ENCODE assay signal across 29 cellular contexts in the genomic region with DNA sequence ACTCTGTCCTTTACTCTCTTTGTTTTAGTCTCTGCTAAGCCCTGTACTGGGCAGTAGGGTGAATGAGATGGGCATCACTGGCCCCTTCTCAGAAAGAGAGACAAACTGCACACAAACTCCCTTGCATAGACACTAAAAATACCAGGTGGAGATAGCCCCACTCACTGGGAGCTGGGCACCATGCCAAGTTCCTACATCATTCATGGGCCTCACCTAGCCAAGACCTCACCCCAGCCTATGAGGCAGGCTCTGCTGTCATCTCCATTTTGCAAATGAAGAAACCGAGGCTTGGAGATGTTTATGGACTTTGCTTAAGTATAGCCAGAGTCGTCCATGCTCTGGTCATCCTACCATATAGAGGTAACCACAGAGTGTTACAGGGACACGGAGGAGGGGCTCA.
A peak's percentile ranks its signal among the peaks of the same experiment; 100 is the strongest.
DNase-seq lines count a peak whose midpoint lies in the region; ATAC-seq and TF ChIP-seq lines count a peak whose summit lies in the region.
"Had no signal": no experiment of that assay in that cellular context is flagged by ENCODE, and none has a peak within 500 bp of the region (broad histone marks: within the 10 kb centered on the region; RNA-seq: fewer than 3 reads in every experiment).

No MANE protein-coding gene starts in this region.

- H3K23ac ChIP-seq in neuronal stem cell (ENCODE audit: low read depth, low read length, poor library complexity), result no peak overlapping the region

- H3K4ac ChIP-seq in neuronal stem cell (ENCODE audit: low read length), result no peak overlapping the region

- peaks cover 43% of the 10 kb centered on the region for H3K9me3 Mint-ChIP-seq in MCF 10A (ENCODE audit: unreplicated experiment)
- H3K9me3 Mint-ChIP-seq in activated CD4-positive, alpha-beta T cell treated with anti-CD3 and anti-CD28 coated beads for 36 hours (ENCODE audit: low read depth), result no peaks in the 10 kb centered on the region
- H3K9me3 Mint-ChIP-seq: activated naive CD8-positive, alpha-beta T cell treated with anti-CD3 and anti-CD28 coated beads, Interleukin-2, amount 50 U/mL, for 24 hours; CD4-positive, alpha-beta T cell; T-helper 1 cell treated with Interleukin-12 subunit alpha and Interleukin-12 subunit beta and Interleukin-4 antibody, amounts not matched to agents 30 μg/mL and 1 μg/mL, for 36 hours had no signal

- no peak overlapping the region for H3K4me2 ChIP-seq in mammary epithelial cell (ENCODE audit: insufficient read depth, low read depth, low read length)
- no peak overlapping the region for H3K4me2 ChIP-seq in neuronal stem cell (ENCODE audit: insufficient read depth, low read length, poor library complexity, severe bottlenecking)

- H4K20me1 ChIP-seq in mammary epithelial cell (ENCODE audit: insufficient read depth, low read length), result no peaks in the 10 kb centered on the region

- CTCF ChIA-PET in MCF 10A (lab: Yijun Ruan, JAX), result no interaction called here
- CTCF ChIA-PET in mammary epithelial cell (lab: Charles Lee; ENCODE audit: low non-redundant PET), result no interaction called here
- CTCF ChIA-PET in activated CD4-positive, alpha-beta T cell treated with anti-CD3 and anti-CD28 coated beads for 36 hours (lab: Charles Lee), result interaction anchor here (0.6 kb wide), 1 partner anchor 120 kb away, joined by 3 read pairs; no protein-coding TSS in a partner anchor

- H3K27me3 ChIP-seq in mammary epithelial cell (ENCODE audit: insufficient read depth, low read length), result no peaks in the 10 kb centered on the region
- H3K27me3 ChIP-seq in neuronal stem cell (ENCODE audit: control insufficient read depth in 3 of 3, insufficient read depth in 3 of 3, low read depth in 1 of 3, low read length in 3 of 3), result no peaks in the 10 kb centered on the region
- H3K27me3 ChIP-seq: foreskin keratinocyte, ovary had no signal

- peak overlapping the region; percentile 65 for H2BK15ac ChIP-seq in neuronal stem cell (ENCODE audit: low read length)

- H2AFZ ChIP-seq in mammary epithelial cell (ENCODE audit: low read depth, low read length) (no peak overlapping the region), neuronal stem cell (ENCODE audit: low read length) (no peak overlapping the region)
- H2AFZ ChIP-seq: GM23248 had no signal

- DNase-seq in MCF 10A (ENCODE audit: unreplicated experiment) (peak; percentile 20), mammary epithelial cell (no peak), NCI-H128 (lab: John Stamatoyannopoulos, UW; ENCODE audit: unreplicated experiment) (peak; percentile 2), SHP77 treated with DMSO at 0.1 percent for 48 hours (lab: John Stamatoyannopoulos, UW) (peak; percentile 10), neuronal stem cell (ENCODE audit: low spot score) (no peak)
- DNase-seq in stimulated activated naive CD4-positive, alpha-beta T cell treated with Interleukin-2 at 50 U/mL for 16 hours (lab: John Stamatoyannopoulos, UW), result no peak
- no peak for DNase-seq in activated CD4-positive, alpha-beta T cell treated with anti-CD3 and anti-CD28 coated beads for 36 hours
- DNase-seq: activated CD4-positive, alpha-beta T cell treated with anti-CD3 and anti-CD28 coated beads, Interleukin-2, amount 50 U/mL, for 4 hours; activated CD4-positive, CD25-positive, alpha-beta regulatory T cell; activated naive CD8-positive, alpha-beta T cell treated with anti-CD3 and anti-CD28 coated beads, Interleukin-2, amount 50 U/mL, for 24 hours; activated T-cell treated with anti-CD3 and anti-CD28 coated beads, Interleukin-2, amount 50 U/mL, for 48 hours; CD4-positive, alpha-beta T cell; EL; IMR-90; kidney glomerular epithelial cell; NCI-H187; NCI-H82 had no signal

- no peaks in the 10 kb centered on the region for H3K27me3 Mint-ChIP-seq in MCF 10A (ENCODE audit: insufficient read depth, unreplicated experiment)
- H3K27me3 Mint-ChIP-seq in activated CD4-positive, alpha-beta T cell treated with anti-CD3 and anti-CD28 coated beads for 36 hours, result no peaks in the 10 kb centered on the region
- H3K27me3 Mint-ChIP-seq: activated naive CD8-positive, alpha-beta T cell treated with anti-CD3 and anti-CD28 coated beads, Interleukin-2, amount 50 U/mL, for 24 hours; CD4-positive, alpha-beta T cell; central memory CD8-positive, alpha-beta T cell; stimulated activated naive CD8-positive, alpha-beta T cell treated with anti-CD3 and anti-CD28 coated beads, Interleukin-15, Interleukin-2, amounts not matched to agents 100 ng/mL and 50 ng/mL, for 24 hours had no signal

- no peak overlapping the region for H2BK120ac ChIP-seq in neuronal stem cell (ENCODE audit: low read depth, low read length)

- BruUV-seq in MCF 10A (replicated peaks; lab: Mats Ljungman, UMichigan), result no TSS peak
- BruUV-seq in mammary epithelial cell (replicated peaks; lab: Mats Ljungman, UMichigan), result no TSS peak

- H3K27ac Mint-ChIP-seq in MCF 10A (ENCODE audit: low read depth, unreplicated experiment), result no peak overlapping the region
- no peak overlapping the region for H3K27ac Mint-ChIP-seq in activated CD4-positive, alpha-beta T cell treated with anti-CD3 and anti-CD28 coated beads for 36 hours
- H3K27ac Mint-ChIP-seq: activated naive CD8-positive, alpha-beta T cell treated with anti-CD3 and anti-CD28 coated beads, Interleukin-2, amount 50 U/mL, for 24 hours; CD4-positive, alpha-beta T cell; stimulated activated naive CD8-positive, alpha-beta T cell treated with anti-CD3 and anti-CD28 coated beads, Interleukin-15, Interleukin-2, amounts not matched to agents 100 ng/mL and 50 ng/mL, for 24 hours; T-helper 1 cell treated with Interleukin-12 subunit alpha and Interleukin-12 subunit beta and Interleukin-4 antibody, amounts not matched to agents 30 μg/mL and 1 μg/mL, for 36 hours had no signal

- H3K4me1 Mint-ChIP-seq in MCF 10A (ENCODE audit: insufficient read depth, unreplicated experiment), result no peaks in the 10 kb centered on the region
- H3K4me1 Mint-ChIP-seq in activated CD4-positive, alpha-beta T cell treated with anti-CD3 and anti-CD28 coated beads for 36 hours, result no peaks in the 10 kb centered on the region
- H3K4me1 Mint-ChIP-seq: activated naive CD8-positive, alpha-beta T cell treated with anti-CD3 and anti-CD28 coated beads, Interleukin-2, amount 50 U/mL, for 24 hours; central memory CD8-positive, alpha-beta T cell had no signal

- no peak overlapping the region for H2BK5ac ChIP-seq in neuronal stem cell (ENCODE audit: low read length)

- no peaks in the 10 kb centered on the region for H3K9me3 ChIP-seq in mammary epithelial cell (replicated peaks; ENCODE audit: insufficient read depth, low read length)
- H3K9me3 ChIP-seq in neuronal stem cell (replicated peaks in 1 of 2; ENCODE audit: control insufficient read depth in 2 of 2, insufficient read depth in 1 of 2, low read depth in 1 of 2, low read length in 2 of 2), result peaks cover 0 to 2% of the 10 kb centered on the region in 2 donors
- H3K9me3 ChIP-seq: esophagus muscularis mucosa, ovary, thoracic aorta had no signal

- H4K8ac ChIP-seq in neuronal stem cell (ENCODE audit: low read depth, low read length), result no peak overlapping the region

- H3K36me3 ChIP-seq in mammary epithelial cell (ENCODE audit: insufficient read depth, low read length), result no peaks in the 10 kb centered on the region
- H3K36me3 ChIP-seq in neuronal stem cell (replicated peaks in 1 of 2; ENCODE audit: control insufficient read depth in 2 of 2, insufficient read depth in 2 of 2, low read length in 2 of 2), result no peaks in the 10 kb centered on the region
- H3K36me3 ChIP-seq: esophagus muscularis mucosa, ovary, thoracic aorta had no signal

- H3K4me3 Mint-ChIP-seq in MCF 10A (ENCODE audit: unreplicated experiment), result no peak overlapping the region
- H3K4me3 Mint-ChIP-seq in activated CD4-positive, alpha-beta T cell treated with anti-CD3 and anti-CD28 coated beads for 36 hours, result no peak overlapping the region
- H3K4me3 Mint-ChIP-seq: activated naive CD8-positive, alpha-beta T cell treated with anti-CD3 and anti-CD28 coated beads, Interleukin-2, amount 50 U/mL, for 24 hours; CD4-positive, alpha-beta T cell; central memory CD8-positive, alpha-beta T cell; stimulated activated naive CD8-positive, alpha-beta T cell treated with anti-CD3 and anti-CD28 coated beads, Interleukin-15, Interleukin-2, amounts not matched to agents 100 ng/mL and 50 ng/mL, for 24 hours; T-helper 1 cell treated with Interleukin-12 subunit alpha and Interleukin-12 subunit beta and Interleukin-4 antibody, amounts not matched to agents 30 μg/mL and 1 μg/mL, for 36 hours had no signal

- H3K79me1 ChIP-seq in neuronal stem cell (ENCODE audit: low read depth, low read length), result no peaks in the 10 kb centered on the region

- no peak overlapping the region for H3K14ac ChIP-seq in neuronal stem cell (ENCODE audit: low read length)

- no peak overlapping the region for H3K27ac ChIP-seq in mammary epithelial cell (ENCODE audit: insufficient read depth, low read depth, low read length)
- H3K27ac ChIP-seq in neuronal stem cell (replicated peaks; ENCODE audit: low read length), result no peak overlapping the region
- H3K27ac ChIP-seq: esophagus muscularis mucosa, foreskin keratinocyte, GM23248, ovary, RWPE1, skin epidermis, thoracic aorta had no signal

- dilution Hi-C loops in mammary epithelial cell (cut with HindIII; ENCODE audit: low sequenced_read_pairs), result no loop called here

- no peak overlapping the region for H2BK12ac ChIP-seq in neuronal stem cell (ENCODE audit: low read length)

- H3K18ac ChIP-seq in neuronal stem cell (ENCODE audit: low read length), result peak overlapping the region; percentile 23

- POLR2A ChIA-PET in MCF 10A (lab: Yijun Ruan, JAX), result no interaction called here
- POLR2A ChIA-PET in activated CD4-positive, alpha-beta T cell treated with anti-CD3 and anti-CD28 coated beads for 36 hours (lab: Charles Lee), result no interaction called here

- H3K79me2 ChIP-seq in mammary epithelial cell (ENCODE audit: insufficient read depth, low read length), result no peaks in the 10 kb centered on the region

- H3K9ac ChIP-seq in mammary epithelial cell (ENCODE audit: insufficient read depth, low read length), result no peak overlapping the region
- H3K9ac ChIP-seq in neuronal stem cell (ENCODE audit: low read depth, low read length, poor library complexity), result no peak overlapping the region
- H3K9ac ChIP-seq: GM23248 had no signal

- H3K4me3 ChIP-seq in mammary epithelial cell (replicated peaks in 1 of 3; ENCODE audit: insufficient read depth in 1 of 3, low read depth in 2 of 3, low read length in 3 of 3) (no peak overlapping the region), neuronal stem cell (ENCODE audit: low read length in 2 of 2) (no peak overlapping the region)
- H3K4me3 ChIP-seq: esophagus muscularis mucosa, GM23248, ovary, skin epidermis, thoracic aorta had no signal

- in situ Hi-C loops in mammary epithelial cell (cut with MboI; ENCODE audit: low sequenced_read_pairs in 2 of 2), result no loop called here

- H3K36me3 Mint-ChIP-seq in MCF 10A (ENCODE audit: insufficient read depth, unreplicated experiment), result no peaks in the 10 kb centered on the region
- H3K36me3 Mint-ChIP-seq in activated CD4-positive, alpha-beta T cell treated with anti-CD3 and anti-CD28 coated beads for 36 hours (ENCODE audit: low read depth), result no peaks in the 10 kb centered on the region

- 100% methylated on average over 3 of the region's 3 CpGs for WGBS in mammary epithelial cell (ENCODE audit: low coverage, missing lambda C conversion rate)
- WGBS in neuronal stem cell (ENCODE audit: extremely low coverage in 2 of 2, insufficient read length in 2 of 2, insufficient replicate concordance in 1 of 2), 2 donors, result no CpG with 5 or more reads among the region's 3 CpGs

- intact Hi-C loops in MCF 10A (cut with micrococcal nuclease), result no loop called here
- intact Hi-C loops in mammary epithelial cell (cut with micrococcal nuclease), result no loop called here
- intact Hi-C loops in activated CD4-positive, alpha-beta T cell treated with anti-CD3 and anti-CD28 coated beads for 36 hours (cut with DNase I, micrococcal nuclease), result no loop called here

- TF ChIP-seq CTCF in MCF 10A (IDR thresholded peaks at IDR 0.05; ENCODE audit: unreplicated experiment) (no peak), mammary epithelial cell (conservative IDR thresholded peaks at IDR 0.05 in 1 of 2, IDR thresholded peaks at IDR 0.05 in 1 of 2; ENCODE audit: extremely low read depth in 1 of 2, insufficient read depth in 1 of 2, low read depth in 1 of 2, low read length in 2 of 2) (no peak)

- no peak overlapping the region for H2AK5ac ChIP-seq in neuronal stem cell (ENCODE audit: low read depth, low read length)

- no peak overlapping the region for H4K91ac ChIP-seq in neuronal stem cell (ENCODE audit: low read depth, low read length, poor library complexity)

- H3K4me1 ChIP-seq in mammary epithelial cell (ENCODE audit: insufficient read depth, low read length) (no peaks in the 10 kb centered on the region), neuronal stem cell (ENCODE audit: control insufficient read depth in 2 of 2, insufficient read depth in 1 of 2, low read depth in 1 of 2, low read length in 2 of 2) (no peaks in the 10 kb centered on the region)
- H3K4me1 ChIP-seq: esophagus muscularis mucosa, foreskin keratinocyte had no signal

- no peak for ATAC-seq in activated CD4-positive, alpha-beta T cell treated with anti-CD3 and anti-CD28 coated beads for 36 hours
- ATAC-seq in HG03159 (IDR thresholded peaks at IDR 0.05; ENCODE audit: unreplicated experiment), result no peak
- ATAC-seq: activated naive CD8-positive, alpha-beta T cell treated with anti-CD3 and anti-CD28 coated beads, Interleukin-2, amount 50 U/mL, for 24 hours; SK-N-SH treated with all-trans-retinoic acid at 6 μM for 48 hours had no signal

Comparison
In these comparisons a context has a peak if more than half of its experiments do, and no peak if none do; other contexts are left out.
1. DNase-seq: peak in MCF 10A (single experiment), NCI-H128 (single experiment) and SHP77 treated with DMSO at 0.1 percent for 48 hours (single experiment); none in mammary epithelial cell (single experiment), neuronal stem cell (single experiment), stimulated activated naive CD4-positive, alpha-beta T cell treated with Interleukin-2 at 50 U/mL for 16 hours (single experiment) and activated CD4-positive, alpha-beta T cell treated with anti-CD3 and anti-CD28 coated beads for 36 hours (single experiment).